10 cellular contexts compared by ENCODE assay signal in genomic region chr7:137847418-137848050, GRCh38. TPM values are rescaled to one million over a fixed set of nuclear protein-coding genes. Genes with fewer than 3 reads are reported as not detected.
DNase-seq lines count a peak whose midpoint lies in the region; ATAC-seq, FAIRE-seq and TF ChIP-seq lines count a peak whose summit lies in the region.
"Had no signal": no experiment of that assay in that cellular context is flagged by ENCODE, and none has a peak within 500 bp of the region (broad histone marks: within the 10 kb centered on the region; RNA-seq: fewer than 3 reads in every experiment).

No MANE protein-coding gene starts in this region.

- peak overlapping the region; percentile 68 to 78 for H3K4me3 ChIP-seq in ascending aorta
- peak overlapping the region; percentile 37 to 60 for H3K4me3 ChIP-seq in vagina
- no peak overlapping the region for H3K4me3 ChIP-seq in kidney (ENCODE audit: low read length in 2 of 2)
- H3K4me3 ChIP-seq: K562 had no signal

- TF ChIP-seq POLR2A in vagina (IDR thresholded peaks at IDR 0.05), result no peak

- peaks cover 49% of the 10 kb centered on the region for H3K27me3 Mint-ChIP-seq in activated T-cell treated with anti-CD3 and anti-CD28 coated beads, Interleukin-2, amount 50 U/mL, for 72 hours (ENCODE audit: low read depth)

- peaks cover 6% of the 10 kb centered on the region for H3K4me1 Mint-ChIP-seq in activated T-cell treated with anti-CD3 and anti-CD28 coated beads, Interleukin-2, amount 50 U/mL, for 72 hours (ENCODE audit: low read depth)

- TF ChIP-seq CTCF in ascending aorta (IDR thresholded peaks at IDR 0.05) (no peak), vagina (IDR thresholded peaks at IDR 0.05) (no peak), kidney (IDR thresholded peaks at IDR 0.05; ENCODE audit: borderline replicate concordance, extremely low read depth, insufficient read depth) (no peak)

- H3K27ac ChIP-seq in ascending aorta (peak overlapping the region; percentile 31 to 39), vagina (no peak overlapping the region), kidney (ENCODE audit: low read depth in 2 of 2, low read length in 2 of 2) (no peak overlapping the region)
- H3K27ac ChIP-seq: tibial nerve had no signal

- H3K9me3 ChIP-seq in ascending aorta (no peaks in the 10 kb centered on the region), vagina (no peaks in the 10 kb centered on the region), kidney (ENCODE audit: control insufficient read depth in 1 of 2, low read length in 2 of 2) (no peaks in the 10 kb centered on the region)
- H3K9me3 ChIP-seq: tibial nerve had no signal

- peak; percentile 22 to 23 for ATAC-seq in activated T-cell treated with anti-CD3 and anti-CD28 coated beads, Interleukin-2, amount 50 U/mL, for 72 hours (replicated peaks in 1 of 2)
- ATAC-seq: K562 had no signal

- H3K4me1 ChIP-seq in ascending aorta (no peaks in the 10 kb centered on the region), vagina (peaks cover 10% of the 10 kb centered on the region), kidney (ENCODE audit: control insufficient read depth in 1 of 2, insufficient read depth in 1 of 2, low read depth in 1 of 2, low read length in 2 of 2) (peaks cover 0 to 3% of the 10 kb centered on the region in 2 donors)

- no peaks in the 10 kb centered on the region for H3K36me3 Mint-ChIP-seq in activated T-cell treated with anti-CD3 and anti-CD28 coated beads, Interleukin-2, amount 50 U/mL, for 72 hours (ENCODE audit: insufficient read depth in 2 of 2)

- intact Hi-C loops in ascending aorta (cut with DNase I), result loop anchor here (2.0 to 5.0 kb wide), 3 partner anchors 33 to 191 kb away; no protein-coding TSS in a partner anchor
- intact Hi-C loops in vagina (cut with DNase I), result no loop called here
- intact Hi-C loops in kidney (cut with DNase I), result no loop called here

- H3K9me3 Mint-ChIP-seq in activated T-cell treated with anti-CD3 and anti-CD28 coated beads, Interleukin-2, amount 50 U/mL, for 72 hours, result no peaks in the 10 kb centered on the region

- no peak overlapping the region for H3K27ac Mint-ChIP-seq in activated T-cell treated with anti-CD3 and anti-CD28 coated beads, Interleukin-2, amount 50 U/mL, for 72 hours

- H3K36me3 ChIP-seq in ascending aorta (no peaks in the 10 kb centered on the region), vagina (no peaks in the 10 kb centered on the region), kidney (ENCODE audit: control insufficient read depth in 1 of 2, insufficient read depth in 2 of 2, low read length in 2 of 2) (no peaks in the 10 kb centered on the region)

- no peak overlapping the region for H3K9ac ChIP-seq in kidney (ENCODE audit: low read length in 2 of 2)

- FAIRE-seq in kidney (lab: Jason Lieb, UNC), result no peak
- FAIRE-seq: K562 had no signal

- H3K4me3 Mint-ChIP-seq in activated T-cell treated with anti-CD3 and anti-CD28 coated beads, Interleukin-2, amount 50 U/mL, for 72 hours, result peak overlapping the region; percentile 73 to 74

- peak; percentile 11 to 28 for DNase-seq in activated T-cell treated with anti-CD3 and anti-CD28 coated beads, Interleukin-2, amount 50 U/mL, for 72 hours
- no peak for DNase-seq in activated T-cell treated with anti-CD3 and anti-CD28 coated beads, Interleukin-2, amount 50 U/mL, for 1 hour
- no peak for DNase-seq in ascending aorta (ENCODE audit: low spot score in 2 of 2)
- peak; percentile 50 for DNase-seq in left kidney (ENCODE audit: low read depth, low spot score)
- no peak for DNase-seq in vagina (ENCODE audit: extremely low spot score in 2 of 2)
- no peak for DNase-seq in kidney
- DNase-seq in stimulated activated CD8-positive, alpha-beta memory T cell treated with anti-CD3 and anti-CD28 coated beads, Interleukin-4, amount 100 ng/mL, for 48 hours, result no peak
- no peak for DNase-seq in NCI-H1694 (lab: John Stamatoyannopoulos, UW)

- H3K27me3 ChIP-seq in ascending aorta, result no peaks in the 10 kb centered on the region
- no peaks in the 10 kb centered on the region for H3K27me3 ChIP-seq in vagina

RNA-seq across cellular contexts. Expression of gene DGKI, which starts 0.8 kb away (rescaled TPM):
- 10 to 100 TPM; 17.8 to 18.2 TPM for total RNA-seq in activated T-cell treated with anti-CD3 and anti-CD28 coated beads, Interleukin-2, amount 50 U/mL, for 72 hours
- total RNA-seq in ascending aorta (13.4 TPM), vagina (1.2 TPM), kidney (1.3 TPM)
- 2.5 TPM for polyA plus RNA-seq in kidney (ENCODE audit: insufficient read depth, low read depth, low replicate concordance)

Comparison
In these comparisons a context has a peak if more than half of its experiments do, and no peak if none do; other contexts are left out.
1. DNase-seq: peak in activated T-cell treated with anti-CD3 and anti-CD28 coated beads, Interleukin-2, amount 50 U/mL, for 72 hours (2 of 2) and left kidney (single experiment); none in activated T-cell treated with anti-CD3 and anti-CD28 coated beads, Interleukin-2, amount 50 U/mL, for 1 hour (single experiment), ascending aorta (0 of 2), vagina (0 of 2), kidney (single experiment), stimulated activated CD8-positive, alpha-beta memory T cell treated with anti-CD3 and anti-CD28 coated beads, Interleukin-4, amount 100 ng/mL, for 48 hours (single experiment) and NCI-H1694 (single experiment).
2. H3K27ac ChIP-seq: peak in ascending aorta (2 of 2); none in vagina (single experiment) and kidney (0 of 2).
3. H3K4me3 ChIP-seq: peak in ascending aorta (2 of 2) and vagina (2 of 2); none in kidney (0 of 2).